Comparison of ENCODE assay signal across 4 cellular contexts in genomic region chr10:94710578-94710977, GRCh38. TPM values are rescaled to one million over a fixed set of nuclear protein-coding genes. Genes with fewer than 3 reads are reported as not detected.
"Had no signal": no experiment of that assay in that cellular context is flagged by ENCODE, and none has a peak within 500 bp of the region (broad histone marks: within the 10 kb centered on the region; RNA-seq: fewer than 3 reads in every experiment).

No MANE protein-coding gene starts in this region.

- DNase-seq: GDM1, GF-D8 had no signal

- ATAC-seq: GM12878 had no signal

RNA-seq across cellular contexts. Expression of gene CYP2C18, which starts 27.0 kb away (rescaled TPM):
- total RNA-seq: G401 had no signal

RNA-seq across cellular contexts. Expression of gene CYP2C19, which starts 51.9 kb away (rescaled TPM):
- total RNA-seq: G401, GM12878 had no signal
